ENCODE assay signal across 18 cellular contexts in genomic region chr15:32657941-32658340, GRCh38. TPM values are rescaled to one million over a fixed set of nuclear protein-coding genes. Genes with fewer than 3 reads are reported as not detected.
DNase-seq lines count a peak whose midpoint lies in the region; ATAC-seq, FAIRE-seq and TF ChIP-seq lines count a peak whose summit lies in the region.
"Had no signal": no experiment of that assay in that cellular context is flagged by ENCODE, and none has a peak within 500 bp of the region (broad histone marks: within the 10 kb centered on the region; RNA-seq: fewer than 3 reads in every experiment).

No MANE protein-coding gene starts in this region.

- TF ChIP-seq CTCF in K562 (IDR thresholded peaks at IDR 0.05 in 2 of 3, conservative IDR thresholded peaks at IDR 0.05 in 1 of 3; ENCODE audit: insufficient read depth in 2 of 3, low read depth in 1 of 3, low read length in 3 of 3): no peak
- no peak for TF ChIP-seq CTCF in keratinocyte (optimal IDR thresholded peaks at IDR 0.05 in 1 of 3, IDR thresholded peaks at IDR 0.05 in 1 of 3, conservative IDR thresholded peaks at IDR 0.05 in 1 of 3; ENCODE audit: extremely low read depth in 1 of 3, insufficient read depth in 2 of 3, low read length in 3 of 3)

- no peaks in the 10 kb centered on the region for H3K79me2 ChIP-seq in ACC112 (ENCODE audit: control insufficient read depth, insufficient read depth, low read length, unreplicated experiment)
- H3K79me2 ChIP-seq in K562 (ENCODE audit: control insufficient read depth, insufficient read depth, low read length): no peaks in the 10 kb centered on the region
- H3K79me2 ChIP-seq in keratinocyte (ENCODE audit: control insufficient read depth, insufficient read depth, low read length): no peaks in the 10 kb centered on the region

- ATAC-seq in K562: peak; percentile 62
- ATAC-seq in GM21381 (IDR thresholded peaks at IDR 0.05; ENCODE audit: unreplicated experiment): no peak
- ATAC-seq in GM18861 (IDR thresholded peaks at IDR 0.05; ENCODE audit: unreplicated experiment): no peak

- H4K20me1 ChIP-seq in K562 (replicated peaks; ENCODE audit: control insufficient read depth, insufficient read depth, low read length) (peaks cover 3% of the 10 kb centered on the region; the same call in 1 of the 2 replicates), keratinocyte (ENCODE audit: control insufficient read depth, extremely low read depth, insufficient read depth, low read length) (no peaks in the 10 kb centered on the region)

- H3K9me3 ChIP-seq in K562 (replicated peaks; ENCODE audit: control insufficient read depth, insufficient read depth, low read depth, low read length) (no peaks in the 10 kb centered on the region), keratinocyte (ENCODE audit: control insufficient read depth, low read depth, low read length) (no peaks in the 10 kb centered on the region)
- H3K9me3 ChIP-seq: SJCRH30 had no signal

- no peak for TF ChIP-seq RAD21 in K562 (CRISPR knock-in tag; conservative IDR thresholded peaks at IDR 0.05 in 1 of 2, IDR thresholded peaks at IDR 0.05 in 1 of 2)

- H3K9me1 ChIP-seq in K562 (ENCODE audit: control insufficient read depth, insufficient read depth, low read length) (no peaks in the 10 kb centered on the region), keratinocyte (ENCODE audit: control insufficient read depth, extremely low read depth, insufficient read depth, low read length) (no peaks in the 10 kb centered on the region)

- peak; percentile 17; the same call in 1 of the 2 replicates for TF ChIP-seq EP300 in K562 (IDR thresholded peaks at IDR 0.05; ENCODE audit: low read length)

- H2AFZ ChIP-seq in ACC112 (ENCODE audit: low read length, unreplicated experiment) (peak overlapping the region; percentile 40), K562 (ENCODE audit: low read depth, low read length) (no peak overlapping the region), keratinocyte (ENCODE audit: control insufficient read depth, low read length) (no peak overlapping the region)

- intact Hi-C loops in K562 (cut with micrococcal nuclease): no loop called here

- BruUV-seq in K562 (replicated peaks; lab: Mats Ljungman, UMichigan): no TSS peak

- H3K4me2 ChIP-seq in K562 (ENCODE audit: insufficient read depth, low read length) (peak overlapping the region; percentile 34; the same call in 1 of the 2 replicates), keratinocyte (ENCODE audit: control insufficient read depth, extremely low read depth, insufficient read depth, low read depth, low read length) (peak overlapping the region; percentile 1)

- no peak for TF ChIP-seq POLR2A in K562 (conservative IDR thresholded peaks at IDR 0.05)

- FAIRE-seq in K562 (lab: Jason Lieb, UNC) (peak; percentile 74), keratinocyte (lab: Jason Lieb, UNC) (no peak)
- FAIRE-seq: A204.1, GM12891, H1 had no signal

- H3K9ac ChIP-seq in K562 (ENCODE audit: insufficient read depth in 1 of 2, low read depth in 2 of 2, low read length in 2 of 2): no peak overlapping the region
- H3K9ac ChIP-seq in keratinocyte (ENCODE audit: control insufficient read depth, extremely low read depth, insufficient read depth, low read length): no peak overlapping the region

- WGBS in K562 (ENCODE audit: insufficient coverage, low coverage, missing lambda C conversion rate): 12% methylated on average over 2 of the region's 2 CpGs

- DNase-seq in LHCN-M2 (ENCODE audit: low read depth) (peak; percentile 30), K562 (ENCODE audit: extremely low read depth in 1 of 4, low spot score in 3 of 4) (peak; percentile 20 to 77 (median 49)), keratinocyte (ENCODE audit: low read depth, low spot score) (no peak), GOT3 (lab: John Stamatoyannopoulos, UW) (no peak)
- DNase-seq in stimulated activated CD4-positive, alpha-beta T cell treated with anti-CD3 and anti-CD28 coated beads, Interleukin-2, amount 100 ng/mL, for 24 hours: no peak
- DNase-seq: KG1, NCI-H1105 treated with DMSO at 0.1 percent for 48 hours, NCI-H187, NCI-H510A, SJCRH30 had no signal

- H3K27ac ChIP-seq in ACC112 (ENCODE audit: low read depth, low read length) (peak overlapping the region; percentile 55), K562 (ENCODE audit: extremely low read depth, low read depth, low read length) (no peak overlapping the region), keratinocyte (ENCODE audit: control insufficient read depth, insufficient read depth, low read length) (no peak overlapping the region)
- H3K27ac ChIP-seq: HL-60, SJCRH30 had no signal

- peak overlapping the region; percentile 42; the same call in 1 of the 2 replicates for H3K4me3 ChIP-seq in ACC112 (ENCODE audit: low read depth, low read length)
- H3K4me3 ChIP-seq in K562: no peak overlapping the region
- no peak overlapping the region for H3K4me3 ChIP-seq in keratinocyte (ENCODE audit: control insufficient read depth in 2 of 3, extremely low read depth in 1 of 3, insufficient read depth in 2 of 3, low read depth in 1 of 3, low read length in 3 of 3)
- H3K4me3 ChIP-seq: SJCRH30 had no signal

- H3K36me3 ChIP-seq in ACC112 (ENCODE audit: insufficient read depth, low read length): no peaks in the 10 kb centered on the region; the same call in 1 of the 2 replicates
- H3K36me3 ChIP-seq in K562 (ENCODE audit: control insufficient read depth, insufficient read depth, low read length): no peaks in the 10 kb centered on the region
- H3K36me3 ChIP-seq in keratinocyte (ENCODE audit: control insufficient read depth in 2 of 2, extremely low read depth in 1 of 2, insufficient read depth in 2 of 2, low read length in 2 of 2): no peaks in the 10 kb centered on the region
- H3K36me3 ChIP-seq: SJCRH30 had no signal

- POLR2A ChIA-PET in K562 (lab: Yijun Ruan, JAX): no interaction called here

- no peaks in the 10 kb centered on the region for H3K27me3 ChIP-seq in ACC112 (ENCODE audit: insufficient read depth, low read length)
- no peaks in the 10 kb centered on the region for H3K27me3 ChIP-seq in K562 (ENCODE audit: control insufficient read depth in 2 of 2, insufficient read depth in 2 of 2, low read length in 2 of 2)
- no peaks in the 10 kb centered on the region for H3K27me3 ChIP-seq in keratinocyte (ENCODE audit: control insufficient read depth, extremely low read depth, insufficient read depth, low read length)
- H3K27me3 ChIP-seq: SJCRH30 had no signal

- dilution Hi-C loops in keratinocyte (cut with MboI; ENCODE audit: extremely low pct_ligation_motif_present, low sequenced_read_pairs): no loop called here

- CTCF ChIA-PET in K562 (lab: Yijun Ruan, JAX; ENCODE audit: low intra/inter-chr PET ratio): no interaction called here

- in situ Hi-C loops in K562 (cut with MboI): no loop called here

- H3K4me1 ChIP-seq in ACC112 (ENCODE audit: control insufficient read depth, insufficient read depth, low read length, unreplicated experiment): peaks cover 51% of the 10 kb centered on the region
- H3K4me1 ChIP-seq in K562 (replicated peaks in 1 of 2; ENCODE audit: control insufficient read depth in 2 of 2, insufficient read depth in 2 of 2, low read length in 2 of 2): peaks cover 0 to 20% of the 10 kb centered on the region in 2 experiments; a peak in 3 of 5 replicates
- H3K4me1 ChIP-seq in keratinocyte (ENCODE audit: control insufficient read depth, extremely low read depth, insufficient read depth, low read length): peaks cover 29% of the 10 kb centered on the region

RNA-seq across cellular contexts. Expression of gene SCG5, which starts 16.4 kb away (rescaled TPM):
- total RNA-seq in LHCN-M2 (2014; rRNA removed) (1.2 and 2.8 TPM in 2 replicates), K562 (2014; rRNA removed) (not detected in 2 replicates), K562 (2014; rRNA removed; fragmentation: Illumina TruSeq; extraction: Trizol) (0.33 TPM in 1 of 2 replicates, not detected in the other), K562 (2015; rRNA removed; fragmentation: Illumina TruSeq; extraction: Trizol) (0.19 and 0.76 TPM in 2 replicates), K562 (2021) (0.31 and 0.33 TPM in 2 replicates)
- 15.0 TPM for polyA plus RNA-seq in LHCN-M2 (2012)
- 0.69 TPM in 1 of 2 replicates, not detected in the other for total RNA-seq in K562 (2011; cell fraction: chromatin; rRNA removed; ENCODE audit: low replicate concordance)
- total RNA-seq in K562 (2011; cell fraction: nucleolus; rRNA removed): not detected in 2 replicates
- total RNA-seq in K562 (2011; cell fraction: nucleoplasm; rRNA removed): not detected in 2 replicates
- polyA plus RNA-seq in K562 (2011; rRNA removed) (0.09 and 0.25 TPM in 2 replicates), K562 (2014; fragmentation: Illumina TruSeq; extraction: Trizol) (not detected in 2 replicates), K562 (2014; fragmentation: Nextera tagmentation; extraction: Ambion mirVana) (under 1 TPM; 0.06 to 0.10 TPM), K562 (2014; rRNA removed) (0.28 TPM in 1 of 2 replicates, not detected in the other), keratinocyte (14.5 to 29.2 TPM (median 15.8 TPM) in 3 replicates)
- polyA plus RNA-seq in K562 (2011; cell fraction: cytosol; rRNA removed): not detected in 2 replicates
- polyA plus RNA-seq in K562 (2011; cell fraction: nucleus; rRNA removed): 0.22 and 0.24 TPM in 2 replicates
- 0.14 and 0.25 TPM in 2 replicates for polyA plus RNA-seq in K562 (2012)
- not detected in 2 replicates for polyA minus RNA-seq in K562 (2011; rRNA and poly(A)+ RNA removed)
- polyA minus RNA-seq in K562 (2011; cell fraction: cytosol; rRNA and poly(A)+ RNA removed): not detected in 2 replicates
- 0.78 TPM in 1 of 2 replicates, not detected in the other for polyA minus RNA-seq in K562 (2011; cell fraction: nucleus; rRNA and poly(A)+ RNA removed)
- polyA plus RNA-seq in keratinocyte (2011; ENCODE audit: low read depth): 9.2 TPM
- polyA plus RNA-seq in keratinocyte (2011; cell fraction: cytosol; rRNA removed): 14.1 and 21.0 TPM in 2 replicates
- polyA plus RNA-seq in keratinocyte (2011; cell fraction: nucleus; rRNA removed): 8.6 and 9.8 TPM in 2 replicates
- 16.2 and 34.7 TPM in 2 replicates for polyA plus RNA-seq in keratinocyte (2012; ENCODE audit: low replicate concordance)
- 3.4 to 4.5 TPM (median 4.2 TPM) in 3 replicates for polyA minus RNA-seq in keratinocyte
- 6.5 TPM for polyA minus RNA-seq in keratinocyte (2011; cell fraction: cytosol; rRNA and poly(A)+ RNA removed)
- 1.4 and 4.9 TPM in 2 replicates for polyA minus RNA-seq in keratinocyte (2011; cell fraction: nucleus; rRNA and poly(A)+ RNA removed)
- polyA plus RNA-seq: CD14-positive monocyte had no signal

RNA-seq across cellular contexts. Expression of gene ARHGAP11A, which starts 42.6 kb away (rescaled TPM):
- total RNA-seq in LHCN-M2 (2014; rRNA removed) (61.6 and 65.3 TPM in 2 replicates), K562 (2014; rRNA removed) (39.0 and 40.5 TPM in 2 replicates), K562 (2014; rRNA removed; fragmentation: Illumina TruSeq; extraction: Trizol) (68.9 and 89.7 TPM in 2 replicates), K562 (2015; rRNA removed; fragmentation: Illumina TruSeq; extraction: Trizol) (61.1 and 61.5 TPM in 2 replicates), K562 (2021) (68.4 and 92.5 TPM in 2 replicates)
- 25.5 TPM for polyA plus RNA-seq in LHCN-M2 (2012)
- 13.8 and 84.9 TPM in 2 replicates for total RNA-seq in K562 (2011; cell fraction: chromatin; rRNA removed; ENCODE audit: low replicate concordance)
- 10.0 and 17.0 TPM in 2 replicates for total RNA-seq in K562 (2011; cell fraction: nucleolus; rRNA removed)
- 27.4 and 31.5 TPM in 2 replicates for total RNA-seq in K562 (2011; cell fraction: nucleoplasm; rRNA removed)
- polyA plus RNA-seq in K562 (2011; rRNA removed) (36.9 and 49.8 TPM in 2 replicates), K562 (2014; fragmentation: Illumina TruSeq; extraction: Trizol) (76.8 and 81.3 TPM in 2 replicates), K562 (2014; fragmentation: Nextera tagmentation; extraction: Ambion mirVana) (10 to 100 TPM; 17.5 to 21.0 TPM), K562 (2014; rRNA removed) (50.2 and 66.6 TPM in 2 replicates), keratinocyte (2.0 to 11.3 TPM (median 7.5 TPM) in 3 replicates)
- 7.7 and 14.0 TPM in 2 replicates for polyA plus RNA-seq in K562 (2011; cell fraction: cytosol; rRNA removed)
- polyA plus RNA-seq in K562 (2011; cell fraction: nucleus; rRNA removed): 17.3 and 17.5 TPM in 2 replicates
- polyA plus RNA-seq in K562 (2012): 31.7 and 61.7 TPM in 2 replicates
- 42.8 and 58.4 TPM in 2 replicates for polyA minus RNA-seq in K562 (2011; rRNA and poly(A)+ RNA removed)
- 20.0 and 23.5 TPM in 2 replicates for polyA minus RNA-seq in K562 (2011; cell fraction: cytosol; rRNA and poly(A)+ RNA removed)
- polyA minus RNA-seq in K562 (2011; cell fraction: nucleus; rRNA and poly(A)+ RNA removed): 16.2 and 27.1 TPM in 2 replicates
- polyA plus RNA-seq in keratinocyte (2011; ENCODE audit: low read depth): 3.6 TPM
- polyA plus RNA-seq in keratinocyte (2011; cell fraction: cytosol; rRNA removed): 3.2 and 4.9 TPM in 2 replicates
- 4.1 TPM in 2 replicates for polyA plus RNA-seq in keratinocyte (2011; cell fraction: nucleus; rRNA removed)
- polyA plus RNA-seq in keratinocyte (2012; ENCODE audit: low replicate concordance): 1.7 and 20.2 TPM in 2 replicates
- 1.1 to 7.5 TPM (median 1.8 TPM) in 3 replicates for polyA minus RNA-seq in keratinocyte
- 3.1 TPM for polyA minus RNA-seq in keratinocyte (2011; cell fraction: cytosol; rRNA and poly(A)+ RNA removed)
- 1.8 and 4.8 TPM in 2 replicates for polyA minus RNA-seq in keratinocyte (2011; cell fraction: nucleus; rRNA and poly(A)+ RNA removed)

RNA-seq across cellular contexts. Expression of gene GREM1, which starts 59.9 kb away (rescaled TPM):
- total RNA-seq in LHCN-M2 (2014; rRNA removed) (123 and 138 TPM in 2 replicates), K562 (2014; rRNA removed) (not detected in 2 replicates), K562 (2014; rRNA removed; fragmentation: Illumina TruSeq; extraction: Trizol) (not detected in 2 replicates), K562 (2015; rRNA removed; fragmentation: Illumina TruSeq; extraction: Trizol) (0.08 TPM in 1 of 2 replicates, not detected in the other), K562 (2021) (0.20 and 0.34 TPM in 2 replicates)
- polyA plus RNA-seq in LHCN-M2 (2012): 829 TPM
- total RNA-seq in K562 (2011; cell fraction: chromatin; rRNA removed; ENCODE audit: low replicate concordance): not detected in 2 replicates
- not detected in 2 replicates for total RNA-seq in K562 (2011; cell fraction: nucleolus; rRNA removed)
- not detected in 2 replicates for total RNA-seq in K562 (2011; cell fraction: nucleoplasm; rRNA removed)
- polyA plus RNA-seq in K562 (2011; rRNA removed) (0.06 TPM in 1 of 2 replicates, not detected in the other), K562 (2014; fragmentation: Illumina TruSeq; extraction: Trizol) (not detected in 2 replicates), K562 (2014; fragmentation: Nextera tagmentation; extraction: Ambion mirVana) (not detected), K562 (2014; rRNA removed) (0.01 TPM in 1 of 2 replicates, not detected in the other), keratinocyte (0.02 to 0.04 TPM in 2 of 3 replicates, not detected in the other)
- polyA plus RNA-seq in K562 (2011; cell fraction: cytosol; rRNA removed): not detected in 2 replicates
- polyA plus RNA-seq in K562 (2011; cell fraction: nucleus; rRNA removed): not detected in 2 replicates
- under 0.01 TPM in 1 of 2 replicates, not detected in the other for polyA plus RNA-seq in K562 (2012)
- 0.04 TPM in 1 of 2 replicates, not detected in the other for polyA minus RNA-seq in K562 (2011; rRNA and poly(A)+ RNA removed)
- polyA minus RNA-seq in K562 (2011; cell fraction: cytosol; rRNA and poly(A)+ RNA removed): not detected in 2 replicates
- polyA minus RNA-seq in K562 (2011; cell fraction: nucleus; rRNA and poly(A)+ RNA removed): not detected in 2 replicates
- polyA plus RNA-seq in keratinocyte (2011; ENCODE audit: low read depth): 0.10 TPM
- under 0.01 and 0.02 TPM in 2 replicates for polyA plus RNA-seq in keratinocyte (2011; cell fraction: cytosol; rRNA removed)
- polyA plus RNA-seq in keratinocyte (2011; cell fraction: nucleus; rRNA removed): 0.04 and 0.09 TPM in 2 replicates
- polyA plus RNA-seq in keratinocyte (2012; ENCODE audit: low replicate concordance): 0.01 TPM in 1 of 2 replicates, not detected in the other
- 0.62 TPM in 1 of 3 replicates, not detected in the others for polyA minus RNA-seq in keratinocyte
- polyA minus RNA-seq in keratinocyte (2011; cell fraction: cytosol; rRNA and poly(A)+ RNA removed): not detected
- polyA minus RNA-seq in keratinocyte (2011; cell fraction: nucleus; rRNA and poly(A)+ RNA removed): not detected in 2 replicates
- polyA plus RNA-seq: CD14-positive monocyte had no signal

Comparison
In these comparisons a context has a peak if more than half of its experiments do, and no peak if none do; other contexts are left out.
1. DNase-seq: peak in LHCN-M2 (single experiment) and K562 (4 of 4); none in keratinocyte (single experiment), stimulated activated CD4-positive, alpha-beta T cell treated with anti-CD3 and anti-CD28 coated beads, Interleukin-2, amount 100 ng/mL, for 24 hours (0 of 2) and GOT3 (single experiment).
2. RNA of gene GREM1, which starts 59.9 kb away (total RNA-seq): 123 to 138 TPM in LHCN-M2; 0.08 to 0.34 TPM in K562; every median in the first group is over 10 times any median in the second.